ENCODE assay signal across 14 cellular contexts in the genomic region with DNA sequence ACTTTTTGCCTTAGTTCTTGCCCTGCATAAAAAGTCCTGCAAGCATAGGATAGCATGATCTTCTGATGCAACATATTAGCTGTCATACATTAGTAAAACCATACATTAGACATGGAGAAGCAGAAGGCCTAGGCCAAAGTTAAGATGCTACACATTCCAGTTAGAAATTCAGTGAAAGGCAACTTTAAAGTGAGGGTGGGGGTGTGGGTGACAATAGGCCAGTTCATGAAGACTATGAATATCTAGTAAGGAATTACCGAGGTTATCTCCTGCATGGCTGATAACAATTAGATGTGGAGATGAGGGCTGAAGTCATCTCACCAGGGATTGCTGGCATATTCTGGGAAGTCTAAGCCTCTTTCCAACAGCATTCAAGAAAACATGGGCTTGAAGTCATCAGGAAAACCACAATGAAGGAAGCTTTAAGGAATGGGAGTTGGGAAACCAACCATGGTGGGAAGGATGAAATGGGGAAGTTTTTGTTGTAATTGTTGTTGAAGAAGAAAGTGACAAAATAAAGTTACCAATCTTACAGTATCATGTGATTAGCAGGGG.
DNase-seq lines count a peak whose midpoint lies in the region; ATAC-seq and TF ChIP-seq lines count a peak whose summit lies in the region.
"Had no signal": no experiment of that assay in that cellular context is flagged by ENCODE, and none has a peak within 500 bp of the region (broad histone marks: within the 10 kb centered on the region; RNA-seq: fewer than 3 reads in every experiment).

No MANE protein-coding gene starts in this region.

- CTCF ChIA-PET in AG04450 (lab: Charles Lee) = interaction anchor here (1.2 to 1.6 kb wide), 2 partner anchors 225 to 413 kb away, joined by 3 to 5 read pairs; no protein-coding TSS in a partner anchor

- H3K9me3 Mint-ChIP-seq in mesothelial cell of epicardium = no peaks in the 10 kb centered on the region

- peak overlapping the region; percentile 70 for H3K27ac Mint-ChIP-seq in mesothelial cell of epicardium

- H3K27me3 Mint-ChIP-seq in mesothelial cell of epicardium (ENCODE audit: low read depth) = no peaks in the 10 kb centered on the region

- H3K4me1 Mint-ChIP-seq in mesothelial cell of epicardium = peaks cover 70% of the 10 kb centered on the region

- peaks cover 5% of the 10 kb centered on the region for H3K36me3 Mint-ChIP-seq in mesothelial cell of epicardium

- no peak overlapping the region for H3K4me3 ChIP-seq in AG04450 (ENCODE audit: low read depth, low read length)
- H3K4me3 ChIP-seq in cardiac fibroblast (replicated peaks in 1 of 2; ENCODE audit: low read depth in 2 of 2, low read length in 2 of 2) = no peak overlapping the region
- H3K4me3 ChIP-seq: gastrocnemius medialis, thyroid gland had no signal

- no peaks in the 10 kb centered on the region for H3K9me3 ChIP-seq in AG04450 (ENCODE audit: control insufficient read depth, insufficient read depth, low read length)
- H3K9me3 ChIP-seq: gastrocnemius medialis, thyroid gland had no signal

- POLR2A ChIA-PET in AG04450 (lab: Yijun Ruan, JAX) = no interaction called here

- peak overlapping the region; percentile 43 for H3K27ac ChIP-seq in AG04450 (ENCODE audit: low read depth, low read length)
- H3K27ac ChIP-seq: parathyroid adenoma had no signal

- TF ChIP-seq CTCF in AG04450 (IDR thresholded peaks at IDR 0.05; ENCODE audit: low read depth, low read length) (no peak), cardiac fibroblast (IDR thresholded peaks at IDR 0.05; ENCODE audit: low read depth, low read length) (no peak), mesothelial cell of epicardium (IDR thresholded peaks at IDR 0.05; ENCODE audit: unreplicated experiment) (no peak)

- no peaks in the 10 kb centered on the region for H3K27me3 ChIP-seq in AG04450 (ENCODE audit: control insufficient read depth, insufficient read depth, low read length)
- H3K27me3 ChIP-seq: gastrocnemius medialis, thyroid gland had no signal

- ATAC-seq in GM19467 (IDR thresholded peaks at IDR 0.05; ENCODE audit: unreplicated experiment) (no peak), HG02588 (IDR thresholded peaks at IDR 0.05; ENCODE audit: unreplicated experiment) (no peak)

- DNase-seq in AG04450 (ENCODE audit: low read depth, low spot score) (no peak), GM04503 (ENCODE audit: low read depth) (peak; percentile 75), cardiac fibroblast (ENCODE audit: low read depth in 2 of 2) (peak; percentile 50 to 78), mesothelial cell of epicardium (ENCODE audit: low spot score in 2 of 2, unreplicated experiment in 2 of 2) (no peak), HUDEP-2 (lab: John Stamatoyannopoulos, UW; ENCODE audit: unreplicated experiment in 76 of 76) (no peak), nucleus accumbens (lab: John Stamatoyannopoulos, UW) (no peak)
- DNase-seq: activated CD8-positive, alpha-beta memory T cell treated with anti-CD3 and anti-CD28 coated beads, Interleukin-2, amount 50 U/mL, for 48 hours; NCI-H2171; T-helper 9 cell; thyroid gland had no signal

- H3K4me3 Mint-ChIP-seq in mesothelial cell of epicardium = no peak overlapping the region

Comparison
In these comparisons a context has a peak if more than half of its experiments do, and no peak if none do; other contexts are left out.
1. DNase-seq: peak in GM04503 (single experiment) and cardiac fibroblast (2 of 2); none in AG04450 (single experiment), mesothelial cell of epicardium (0 of 2), HUDEP-2 (0 of 76) and nucleus accumbens (0 of 56).